Comparison of ENCODE assay signal across 8 cellular contexts in genomic region chr9:87497604-87498045, GRCh38. TPM values are rescaled to one million over a fixed set of nuclear protein-coding genes. Genes with fewer than 3 reads are reported as not detected.
A peak's percentile ranks its signal among the peaks of the same experiment; 100 is the strongest.
DNase-seq lines count a peak whose midpoint lies in the region; ATAC-seq and TF ChIP-seq lines count a peak whose summit lies in the region.

DAPK1 (plus strand) TSS chr9:87497867; CDS start chr9:87499078, 1,211 bp downstream.

- no peak for DNase-seq in activated naive CD4-positive, alpha-beta T cell treated with anti-CD3 and anti-CD28 coated beads, Interleukin-2, amount 50 U/mL, for 16 hours
- peak; percentile 11 for DNase-seq in NOMO-1 treated with dmso at 0.1 percent for 144 hours (lab: John Stamatoyannopoulos, UW; ENCODE audit: unreplicated experiment)
- DNase-seq in choroid plexus epithelial cell (ENCODE audit: low read depth): peak; percentile 38
- DNase-seq in left colon: peak; percentile 59 to 67
- DNase-seq in stimulated activated naive CD8-positive, alpha-beta T cell treated with anti-CD3 and anti-CD28 coated beads, Interleukin-15, Interleukin-2, amounts not matched to agents 100 U/mL and 50 U/mL, for 24 hours: peak; percentile 28
- DNase-seq in activated effector memory CD4-positive, alpha-beta T cell treated with anti-CD3 and anti-CD28 coated beads, Interleukin-2, amount 50 U/mL, for 16 hours: no peak

- intact Hi-C loops in left colon (cut with DNase I, micrococcal nuclease): no loop called here

- H3K27ac Mint-ChIP-seq in activated naive CD4-positive, alpha-beta T cell treated with anti-CD3 and anti-CD28 coated beads, Interleukin-2, amount 50 U/mL, for 24 hours: no peak within 1 kb of the TSS

- H3K4me3 ChIP-seq in choroid plexus epithelial cell (ENCODE audit: low read depth, low read length): peak within 1 kb of the TSS; percentile 65

- H3K27me3 Mint-ChIP-seq in activated naive CD4-positive, alpha-beta T cell treated with anti-CD3 and anti-CD28 coated beads, Interleukin-2, amount 50 U/mL, for 24 hours: peaks cover 38% of the 10 kb centered on the region

- H3K36me3 Mint-ChIP-seq in activated naive CD4-positive, alpha-beta T cell treated with anti-CD3 and anti-CD28 coated beads, Interleukin-2, amount 50 U/mL, for 24 hours: no peaks in the 10 kb centered on the region

- H3K4me1 Mint-ChIP-seq in activated naive CD4-positive, alpha-beta T cell treated with anti-CD3 and anti-CD28 coated beads, Interleukin-2, amount 50 U/mL, for 24 hours: peaks cover 14% of the 10 kb centered on the region

- TF ChIP-seq CTCF in choroid plexus epithelial cell (conservative IDR thresholded peaks at IDR 0.05; ENCODE audit: low read depth, low read length): peak; percentile 16

- ATAC-seq in HG02852 (IDR thresholded peaks at IDR 0.05; ENCODE audit: unreplicated experiment): peak; percentile 40
- peak; percentile 76 for ATAC-seq in left colon
- peak; percentile 53 for ATAC-seq in stimulated activated naive CD8-positive, alpha-beta T cell treated with anti-CD3 and anti-CD28 coated beads, Interleukin-15, Interleukin-2, amounts not matched to agents 100 U/mL and 50 U/mL, for 24 hours

- H3K4me3 Mint-ChIP-seq in activated naive CD4-positive, alpha-beta T cell treated with anti-CD3 and anti-CD28 coated beads, Interleukin-2, amount 50 U/mL, for 24 hours: peak within 1 kb of the TSS; percentile 57

- no peaks in the 10 kb centered on the region for H3K9me3 Mint-ChIP-seq in activated naive CD4-positive, alpha-beta T cell treated with anti-CD3 and anti-CD28 coated beads, Interleukin-2, amount 50 U/mL, for 24 hours

RNA-seq across cellular contexts. Expression of gene DAPK1, which starts in this region (rescaled TPM):
- total RNA-seq in left colon: 10 to 100 TPM; 10.4 to 22.8 TPM

Comparison
In these comparisons a context has a peak if more than half of its experiments do, and no peak if none do; other contexts are left out.
1. DNase-seq: peak in NOMO-1 treated with dmso at 0.1 percent for 144 hours (single experiment), choroid plexus epithelial cell (single experiment), left colon (2 of 2) and stimulated activated naive CD8-positive, alpha-beta T cell treated with anti-CD3 and anti-CD28 coated beads, Interleukin-15, Interleukin-2, amounts not matched to agents 100 U/mL and 50 U/mL, for 24 hours (single experiment); none in activated naive CD4-positive, alpha-beta T cell treated with anti-CD3 and anti-CD28 coated beads, Interleukin-2, amount 50 U/mL, for 16 hours (single experiment) and activated effector memory CD4-positive, alpha-beta T cell treated with anti-CD3 and anti-CD28 coated beads, Interleukin-2, amount 50 U/mL, for 16 hours (single experiment).
2. Peak in every context shown above with its lines, with median percentiles within 50 percentile points of each other: ATAC-seq.